Comparison of ENCODE assay signal across 9 cellular contexts in genomic region chr2:190637331-190637734, GRCh38. TPM values are rescaled to one million over a fixed set of nuclear protein-coding genes. Genes with fewer than 3 reads are reported as not detected.
A peak's percentile ranks its signal among the peaks of the same experiment; 100 is the strongest.
DNase-seq lines count a peak whose midpoint lies in the region; ATAC-seq, FAIRE-seq and TF ChIP-seq lines count a peak whose summit lies in the region.
"Had no signal": no experiment of that assay in that cellular context is flagged by ENCODE, and none has a peak within 500 bp of the region (broad histone marks: within the 10 kb centered on the region; RNA-seq: fewer than 3 reads in every experiment).

No MANE protein-coding gene starts in this region.

- H3K9me3 ChIP-seq in GM12878 (replicated peaks; ENCODE audit: control insufficient read depth, insufficient read depth, low read length): no peaks in the 10 kb centered on the region
- H3K9me3 ChIP-seq: ovary had no signal

- no peak for DNase-seq in GM12878 (ENCODE audit: low read depth, low spot score)
- DNase-seq in kidney tubule cell (ENCODE audit: low spot score): peak; percentile 52
- no peak for DNase-seq in substantia nigra (lab: John Stamatoyannopoulos, UW)
- DNase-seq in OCI-M1 (lab: John Stamatoyannopoulos, UW): no peak
- no peak for DNase-seq in Kasumi-1 (lab: John Stamatoyannopoulos, UW)
- DNase-seq in stimulated activated CD4-positive, alpha-beta T cell treated with anti-CD3 and anti-CD28 coated beads, Interleukin-4, amount 100 ng/mL, for 1 hour: no peak
- DNase-seq: ovary had no signal

- peak; percentile 42 for ATAC-seq in HG03280 (IDR thresholded peaks at IDR 0.05; ENCODE audit: unreplicated experiment)
- peak; percentile 42 for ATAC-seq in GM12878
- no peak for ATAC-seq in HG03378 (IDR thresholded peaks at IDR 0.05; ENCODE audit: unreplicated experiment)

- TF ChIP-seq CTCF in GM12878 (IDR thresholded peaks at IDR 0.05 in 2 of 3, conservative IDR thresholded peaks at IDR 0.05 in 1 of 3; ENCODE audit: control insufficient read depth in 2 of 3, extremely low read depth in 1 of 3, insufficient read depth in 1 of 3, low read depth in 3 of 3, low read length in 3 of 3): no peak

- in situ Hi-C loops in GM12878 (cut with MboI): no loop called here

- no peak for TF ChIP-seq POLR2A in GM12878 (IDR thresholded peaks at IDR 0.05; ENCODE audit: low read depth, low read length)

- H4K20me1 ChIP-seq in GM12878 (ENCODE audit: control insufficient read depth, insufficient read depth): no peaks in the 10 kb centered on the region

- CTCF ChIA-PET in GM12878 (lab: Yijun Ruan, JAX): interaction anchor here (1.1 to 7.0 kb wide), 5 partner anchors 10 to 143 kb away, joined by 3 to 78 read pairs (median 8); partner anchors contain the start of gene NAB1

- TF ChIP-seq RAD21 in GM12878 (IDR thresholded peaks at IDR 0.05; ENCODE audit: insufficient read depth, low read depth, low read length): no peak

- H3K27me3 ChIP-seq in GM12878 (replicated peaks in 1 of 2; ENCODE audit: control insufficient read depth in 2 of 2, insufficient read depth in 2 of 2, low read length in 1 of 2): no peaks in the 10 kb centered on the region
- H3K27me3 ChIP-seq: ovary had no signal

- POLR2A ChIA-PET in GM12878 (lab: Charles Lee): interaction anchor here (0.8 kb wide), 1 partner anchor 43 kb away, joined by 3 read pairs; no protein-coding TSS in a partner anchor

- SMC1A ChIA-PET in GM12878 (lab: Charles Lee; ENCODE audit: uncharacterized antibody, unreplicated experiment): interaction anchor here (0.5 to 4.2 kb wide), 7 partner anchors 10 to 75 kb away, joined by 3 to 63 read pairs (median 5); no protein-coding TSS in a partner anchor

- TF ChIP-seq EP300 in GM12878 (IDR thresholded peaks at IDR 0.05; ENCODE audit: borderline replicate concordance in 1 of 2, control insufficient read depth in 1 of 2, low read depth in 2 of 2, low read length in 2 of 2): no peak

- RAD21 ChIA-PET in GM12878 (lab: Charles Lee; ENCODE audit: unreplicated experiment): interaction anchor here (2.3 to 3.2 kb wide), 4 partner anchors 43 to 164 kb away, joined by 8 to 58 read pairs (median 13); no protein-coding TSS in a partner anchor

- H3K36me3 ChIP-seq in GM12878 (ENCODE audit: control insufficient read depth in 2 of 2, insufficient read depth in 2 of 2, low read length in 1 of 2): no peaks in the 10 kb centered on the region
- H3K36me3 ChIP-seq: ovary had no signal

- no peak overlapping the region for H3K4me3 ChIP-seq in GM12878
- H3K4me3 ChIP-seq: ovary had no signal

- no TSS peak for BruUV-seq in GM12878 (replicated peaks; lab: Mats Ljungman, UMichigan)

- no peak overlapping the region for H3K9ac ChIP-seq in GM12878 (ENCODE audit: control insufficient read depth, insufficient read depth, low read length)

- H3K27ac ChIP-seq in GM12878 (ENCODE audit: control insufficient read depth, insufficient read depth): no peak overlapping the region
- H3K27ac ChIP-seq in substantia nigra (ENCODE audit: low read depth, low read length, poor library complexity, severe bottlenecking): peak overlapping the region; percentile 68
- H3K27ac ChIP-seq: ovary had no signal

- WGBS in GM12878 (ENCODE audit: insufficient coverage, insufficient replicate concordance, low lambda C conversion rate, missing lambda C conversion rate): 0% methylated on average over 1 of the region's 1 CpG

- H3K79me2 ChIP-seq in GM12878 (ENCODE audit: control insufficient read depth, insufficient read depth, low read length): no peaks in the 10 kb centered on the region

- peak overlapping the region; percentile 42 for H2AFZ ChIP-seq in GM12878 (ENCODE audit: control insufficient read depth, low read depth, low read length)

- peak; percentile 7 for FAIRE-seq in GM12878 (lab: Jason Lieb, UNC)

- intact Hi-C loops in GM12878 (cut with micrococcal nuclease; ENCODE audit: unreplicated experiment): loop anchor here (5.0 kb wide), 1 partner anchor 165 kb away; no protein-coding TSS in a partner anchor

- H3K4me1 ChIP-seq in GM12878 (ENCODE audit: control insufficient read depth, insufficient read depth, low read length): 0 out of 2 replicates have a peak, but pooled peaks cover 3% of the 10 kb centered on the region

- no peak overlapping the region for H3K4me2 ChIP-seq in GM12878 (ENCODE audit: control insufficient read depth, insufficient read depth)

TF ChIP-seq in GM12878, 131 proteins besides CTCF, POLR2A, EP300 and RAD21:
- no peak for TF ChIP-seq MYC (IDR thresholded peaks at IDR 0.05; ENCODE audit: insufficient read depth, insufficient read length, insufficient replicate concordance, low read length, severe bottlenecking)
- TF ChIP-seq RELA (IDR thresholded peaks at IDR 0.05; ENCODE audit: borderline replicate concordance, partially characterized antibody): no peak
- TF ChIP-seq CBX5 (IDR thresholded peaks at IDR 0.05; ENCODE audit: low read depth): no peak
- TF ChIP-seq ZBED1 (IDR thresholded peaks at IDR 0.05; ENCODE audit: borderline replicate concordance): no peak
- TF ChIP-seq, protein P1, sequence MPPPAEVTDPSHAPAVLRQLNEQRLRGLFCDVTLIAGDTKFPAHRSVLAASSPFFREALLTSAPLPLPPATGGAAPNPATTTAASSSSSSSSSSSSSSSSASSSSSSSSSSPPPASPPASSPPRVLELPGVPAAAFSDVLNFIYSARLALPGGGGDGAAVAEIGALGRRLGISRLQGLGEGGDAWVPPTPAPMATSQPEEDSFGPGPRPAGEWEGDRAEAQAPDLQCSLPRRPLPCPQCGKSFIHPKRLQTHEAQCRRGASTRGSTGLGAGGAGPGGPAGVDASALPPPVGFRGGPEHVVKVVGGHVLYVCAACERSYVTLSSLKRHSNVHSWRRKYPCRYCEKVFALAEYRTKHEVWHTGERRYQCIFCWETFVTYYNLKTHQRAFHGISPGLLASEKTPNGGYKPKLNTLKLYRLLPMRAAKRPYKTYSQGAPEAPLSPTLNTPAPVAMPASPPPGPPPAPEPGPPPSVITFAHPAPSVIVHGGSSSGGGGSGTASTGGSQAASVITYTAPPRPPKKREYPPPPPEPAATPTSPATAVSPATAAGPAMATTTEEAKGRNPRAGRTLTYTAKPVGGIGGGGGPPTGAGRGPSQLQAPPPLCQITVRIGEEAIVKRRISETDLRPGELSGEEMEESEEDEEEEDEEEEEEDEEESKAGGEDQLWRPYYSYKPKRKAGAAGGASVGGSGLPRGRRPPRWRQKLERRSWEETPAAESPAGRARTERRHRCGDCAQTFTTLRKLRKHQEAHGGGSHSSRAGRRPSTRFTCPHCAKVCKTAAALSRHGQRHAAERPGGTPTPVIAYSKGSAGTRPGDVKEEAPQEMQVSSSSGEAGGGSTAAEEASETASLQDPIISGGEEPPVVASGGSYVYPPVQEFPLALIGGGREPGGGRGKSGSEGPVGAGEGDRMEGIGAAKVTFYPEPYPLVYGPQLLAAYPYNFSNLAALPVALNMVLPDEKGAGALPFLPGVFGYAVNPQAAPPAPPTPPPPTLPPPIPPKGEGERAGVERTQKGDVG (CRISPR knock-in tag; IDR thresholded peaks at IDR 0.05): no peak
- no peak for TF ChIP-seq NKRF (conservative IDR thresholded peaks at IDR 0.05)
- TF ChIP-seq RB1 (IDR thresholded peaks at IDR 0.05; ENCODE audit: borderline replicate concordance): no peak

RNA-seq across cellular contexts. Expression of gene NAB1, which starts 11.6 kb away (rescaled TPM):
- 61.0 and 61.9 TPM in 2 replicates for total RNA-seq in GM12878 (2013; cell fraction: nucleolus; rRNA removed)
- total RNA-seq in GM12878 (2014; rRNA removed): 24.5 and 28.9 TPM in 2 replicates
- 32.6 and 34.7 TPM in 2 replicates for total RNA-seq in GM12878 (2014; rRNA removed; fragmentation: Illumina TruSeq; extraction: Trizol)
- 30.5 and 33.2 TPM in 2 replicates for total RNA-seq in GM12878 (2021)
- polyA plus RNA-seq in GM12878 (2011; ENCODE audit: low read depth): 14.6 TPM
- 39.6 and 61.5 TPM in 2 replicates for polyA plus RNA-seq in GM12878 (2011; rRNA removed)
- 16.9 TPM in 2 replicates for polyA plus RNA-seq in GM12878 (2011; cell fraction: cytosol; rRNA removed)
- 67.0 and 70.5 TPM in 2 replicates for polyA plus RNA-seq in GM12878 (2011; cell fraction: nucleus; rRNA removed)
- 18.3 and 20.1 TPM in 2 replicates for polyA plus RNA-seq in GM12878 (2012)
- polyA plus RNA-seq in GM12878 (2014; fragmentation: Illumina TruSeq; extraction: Trizol): 28.1 and 37.0 TPM in 2 replicates
- 1 to 10 TPM; 4.5 to 4.9 TPM for polyA plus RNA-seq in GM12878 (2014; fragmentation: Nextera tagmentation; extraction: Ambion mirVana)
- polyA plus RNA-seq in GM12878 (2014; rRNA removed): 18.5 and 21.5 TPM in 2 replicates
- 10 to 100 TPM; 10.3 to 11.1 TPM for polyA plus RNA-seq in GM12878 (2016; fragmentation: Nextera tagmentation; extraction: Ambion mirVana)
- 41.6 and 46.1 TPM in 2 replicates for polyA minus RNA-seq in GM12878 (2011; rRNA and poly(A)+ RNA removed)
- 20.8 and 27.7 TPM in 2 replicates for polyA minus RNA-seq in GM12878 (2011; cell fraction: cytosol; rRNA and poly(A)+ RNA removed)
- polyA minus RNA-seq in GM12878 (2011; cell fraction: nucleus; rRNA and poly(A)+ RNA removed): 23.0 and 28.8 TPM in 2 replicates
